Comparison of ENCODE assay signal across 7 cellular contexts in the genomic region with DNA sequence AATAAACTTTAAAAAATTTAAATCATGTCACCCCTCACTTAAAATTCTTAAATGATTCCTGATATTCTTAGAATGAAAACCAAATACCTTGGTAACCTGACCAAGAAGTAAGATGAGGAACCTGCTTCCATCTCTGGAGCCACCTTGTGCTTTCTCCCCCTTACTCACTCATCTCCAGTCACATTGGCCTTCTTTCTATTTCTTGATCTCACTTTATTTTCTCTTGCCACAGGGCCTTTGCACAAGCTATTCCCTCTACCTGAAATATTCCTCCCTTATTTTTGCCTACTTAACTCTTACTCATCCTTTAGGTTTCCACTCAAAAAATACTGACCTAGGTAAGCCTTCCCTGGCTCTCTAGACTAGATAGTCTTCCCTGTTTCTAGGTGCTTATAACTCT.
"Had no signal": no experiment of that assay in that cellular context is flagged by ENCODE, and none has a peak within 500 bp of the region (broad histone marks: within the 10 kb centered on the region; RNA-seq: fewer than 3 reads in every experiment).

No MANE protein-coding gene starts in this region.

- DNase-seq: IMR-90, KBM-7, KG1 had no signal

- H3K9me3 Mint-ChIP-seq: IgD-negative memory B cell had no signal

- H3K27ac ChIP-seq: HL-60 had no signal

- FAIRE-seq: HepG2, HTR-8/SVneo had no signal

- H3K4me3 Mint-ChIP-seq: IgD-negative memory B cell had no signal

- H3K27me3 Mint-ChIP-seq: IgD-negative memory B cell had no signal

- H3K27ac Mint-ChIP-seq: IgD-negative memory B cell had no signal

- ATAC-seq: HepG2 had no signal
